Comparison of ENCODE assay signal across 12 cellular contexts in genomic region chr17:15091825-15092224, GRCh38.
A peak's percentile ranks its signal among the peaks of the same experiment; 100 is the strongest.
DNase-seq lines count a peak whose midpoint lies in the region; ATAC-seq, FAIRE-seq and TF ChIP-seq lines count a peak whose summit lies in the region.
"Had no signal": no experiment of that assay in that cellular context is flagged by ENCODE, and none has a peak within 500 bp of the region (broad histone marks: within the 10 kb centered on the region; RNA-seq: fewer than 3 reads in every experiment).

No MANE protein-coding gene starts in this region.

- ATAC-seq in SK-N-SH treated with all-trans-retinoic acid at 6 μM for 48 hours (0 out of 3 replicates have a peak, but pooled peaks have one; percentile 41), HG02759 (IDR thresholded peaks at IDR 0.05; ENCODE audit: unreplicated experiment) (no peak)
- no peak for ATAC-seq in activated naive CD4-positive, alpha-beta T cell treated with anti-CD3 and anti-CD28 coated beads, Interleukin-2, amount 50 U/mL, for 72 hours
- ATAC-seq: sciatic nerve had no signal

- no peak overlapping the region for H3K4me2 ChIP-seq in keratinocyte (ENCODE audit: control insufficient read depth, extremely low read depth, insufficient read depth, low read depth, low read length)

- H3K4me1 ChIP-seq in keratinocyte (ENCODE audit: control insufficient read depth, extremely low read depth, insufficient read depth, low read length) = no peaks in the 10 kb centered on the region

- no peak overlapping the region for H3K27ac Mint-ChIP-seq in activated naive CD4-positive, alpha-beta T cell treated with anti-CD3 and anti-CD28 coated beads, Interleukin-2, amount 50 U/mL, for 72 hours

- peaks cover 0 to 3% of the 10 kb centered on the region in 2 donors for H3K9me3 Mint-ChIP-seq in activated naive CD4-positive, alpha-beta T cell treated with anti-CD3 and anti-CD28 coated beads, Interleukin-2, amount 50 U/mL, for 72 hours

- no peak overlapping the region for H3K9ac ChIP-seq in keratinocyte (ENCODE audit: control insufficient read depth, extremely low read depth, insufficient read depth, low read length)

- no peaks in the 10 kb centered on the region for H3K27me3 ChIP-seq in keratinocyte (ENCODE audit: control insufficient read depth, extremely low read depth, insufficient read depth, low read length)

- H3K4me3 ChIP-seq in keratinocyte (ENCODE audit: control insufficient read depth in 2 of 3, extremely low read depth in 1 of 3, insufficient read depth in 2 of 3, low read depth in 1 of 3, low read length in 3 of 3) = no peak overlapping the region
- H3K4me3 ChIP-seq: thoracic aorta had no signal

- peak; percentile 48 for FAIRE-seq in keratinocyte (lab: Jason Lieb, UNC)

- H3K27ac ChIP-seq in C4-2B = no peak overlapping the region
- H3K27ac ChIP-seq in keratinocyte (ENCODE audit: control insufficient read depth, insufficient read depth, low read length) = no peak overlapping the region
- H3K27ac ChIP-seq: thoracic aorta had no signal

- H3K9me1 ChIP-seq in keratinocyte (ENCODE audit: control insufficient read depth, extremely low read depth, insufficient read depth, low read length) = no peaks in the 10 kb centered on the region

- peak; percentile 5 for DNase-seq in HPDE6-E6E7 (ENCODE audit: extremely low spot score)
- no peak for DNase-seq in keratinocyte (ENCODE audit: low read depth, low spot score)
- no peak for DNase-seq in putamen (ENCODE audit: low spot score)
- DNase-seq in activated naive CD4-positive, alpha-beta T cell treated with anti-CD3 and anti-CD28 coated beads, Interleukin-2, amount 50 U/mL, for 72 hours (ENCODE audit: low spot score in 2 of 2) = no peak
- no peak for DNase-seq in NCI-H187 treated with DMSO at 0.1 percent for 48 hours (lab: John Stamatoyannopoulos, UW)
- DNase-seq: head of caudate nucleus, NCI-H510A had no signal

- no peaks in the 10 kb centered on the region for H4K20me1 ChIP-seq in keratinocyte (ENCODE audit: control insufficient read depth, extremely low read depth, insufficient read depth, low read length)

- no peaks in the 10 kb centered on the region for H3K79me2 ChIP-seq in keratinocyte (ENCODE audit: control insufficient read depth, insufficient read depth, low read length)

- H2AFZ ChIP-seq in keratinocyte (ENCODE audit: control insufficient read depth, low read length) = no peak overlapping the region

- TF ChIP-seq CTCF in C4-2B (conservative IDR thresholded peaks at IDR 0.05) (peak; percentile 51), keratinocyte (optimal IDR thresholded peaks at IDR 0.05 in 1 of 3, IDR thresholded peaks at IDR 0.05 in 1 of 3, conservative IDR thresholded peaks at IDR 0.05 in 1 of 3; ENCODE audit: extremely low read depth in 1 of 3, insufficient read depth in 2 of 3, low read length in 3 of 3) (peak; percentile 39 to 79 (median 53))

- H3K9me3 ChIP-seq in keratinocyte (ENCODE audit: control insufficient read depth, low read depth, low read length) = no peaks in the 10 kb centered on the region
- H3K9me3 ChIP-seq: thoracic aorta had no signal

- H3K36me3 Mint-ChIP-seq in activated naive CD4-positive, alpha-beta T cell treated with anti-CD3 and anti-CD28 coated beads, Interleukin-2, amount 50 U/mL, for 72 hours = no peaks in the 10 kb centered on the region

- dilution Hi-C loops in keratinocyte (cut with MboI; ENCODE audit: extremely low pct_ligation_motif_present, low sequenced_read_pairs) = no loop called here

- no peaks in the 10 kb centered on the region for H3K36me3 ChIP-seq in keratinocyte (ENCODE audit: control insufficient read depth in 2 of 2, extremely low read depth in 1 of 2, insufficient read depth in 2 of 2, low read length in 2 of 2)
- H3K36me3 ChIP-seq: thoracic aorta had no signal

TF ChIP-seq in SK-N-SH treated with all-trans-retinoic acid at 6 μM for 48 hours, 23 proteins besides CTCF, POLR2A, EP300 and RAD21:
- TF ChIP-seq ZFP30 (CRISPR knock-in tag; IDR thresholded peaks at IDR 0.05) = no peak
- TF ChIP-seq CSDC2 (CRISPR knock-in tag; IDR thresholded peaks at IDR 0.05) = no peak
- no peak for TF ChIP-seq CSRNP3 (CRISPR knock-in tag; IDR thresholded peaks at IDR 0.05)
- TF ChIP-seq BACH2 (CRISPR knock-in tag; IDR thresholded peaks at IDR 0.05; ENCODE audit: borderline replicate concordance) = no peak
- no peak for TF ChIP-seq ZNF8 (CRISPR knock-in tag; IDR thresholded peaks at IDR 0.05)
- TF ChIP-seq ESRRG (CRISPR knock-in tag; IDR thresholded peaks at IDR 0.05) = no peak
- TF ChIP-seq ZNF70 (CRISPR knock-in tag; IDR thresholded peaks at IDR 0.05) = no peak
- TF ChIP-seq ZC3H10 (CRISPR knock-in tag; IDR thresholded peaks at IDR 0.05) = no peak
- TF ChIP-seq ZNF565 (CRISPR knock-in tag; conservative IDR thresholded peaks at IDR 0.05; ENCODE audit: low read depth) = no peak
- TF ChIP-seq TCF4 (CRISPR knock-in tag; IDR thresholded peaks at IDR 0.05; ENCODE audit: borderline replicate concordance) = no peak
